ENCODE assay signal across 24 cellular contexts in genomic region chr15:66142341-66142740, GRCh38.
"Had no signal": no experiment of that assay in that cellular context is flagged by ENCODE, and none has a peak within 500 bp of the region (broad histone marks: within the 10 kb centered on the region; RNA-seq: fewer than 3 reads in every experiment).

No MANE protein-coding gene starts in this region.

- H3K27me3 ChIP-seq: esophagus squamous epithelium, ovary, tibial nerve had no signal

- ATAC-seq: activated T-cell treated with anti-CD3 and anti-CD28 coated beads, Interleukin-2, amount 50 U/mL, for 4 hours; gastroesophageal sphincter; heart left ventricle; left cardiac atrium; mucosa of descending colon; psoas muscle; right cardiac atrium; stimulated activated naive CD8-positive, alpha-beta T cell treated with anti-CD3 and anti-CD28 coated beads, Interleukin-15, amount 100 ng/mL, for 72 hours had no signal

- H3K27ac ChIP-seq: coronary artery, esophagus squamous epithelium, gastroesophageal sphincter, heart left ventricle, ovary, psoas muscle, suprapubic skin, tibial nerve had no signal

- H3K36me3 ChIP-seq: esophagus squamous epithelium, gastroesophageal sphincter, heart left ventricle, ovary, suprapubic skin, tibial nerve had no signal

- H3K4me1 ChIP-seq: esophagus squamous epithelium, psoas muscle, suprapubic skin had no signal

- DNase-seq: activated CD4-positive, alpha-beta T cell treated with anti-CD3 and anti-CD28 coated beads for 4 hours; activated CD4-positive, alpha-beta T cell treated with anti-CD3 and anti-CD28 coated beads, Interleukin-2, amount 50 U/mL, for 48 hours; activated CD4-positive, CD25-positive, alpha-beta regulatory T cell; activated CD8-positive, alpha-beta memory T cell treated with anti-CD3 and anti-CD28 coated beads, Interleukin-2, amount 50 U/mL, for 48 hours; activated naive CD4-positive, alpha-beta T cell treated with anti-CD3 and anti-CD28 coated beads, Interleukin-2, amount 10 ng/mL, durations not matched to agents 7 days and 5 days; activated T-cell treated with anti-CD3 and anti-CD28 coated beads, Interleukin-2, amount 50 U/mL, for 4 hours; cerebellar nuclear complex; endodermal cell; esophagus squamous epithelium; heart left ventricle; islet precursor cell; left cardiac atrium; mucosa of descending colon; naive B cell; ovary; psoas muscle; right cardiac atrium; stimulated activated CD4-positive, alpha-beta T cell treated with anti-CD3 and anti-CD28 coated beads, Interleukin-12 subunit alpha, Interleukin-12 subunit beta, amount 100 ng/mL, for 4 hours; stimulated activated naive CD8-positive, alpha-beta T cell treated with anti-CD3 and anti-CD28 coated beads, Interleukin-15, amount 100 ng/mL, for 72 hours; T1000 had no signal

- H3K4me3 ChIP-seq: coronary artery, esophagus squamous epithelium, gastroesophageal sphincter, heart left ventricle, mucosa of descending colon, ovary, psoas muscle, suprapubic skin, tibial nerve had no signal

- H3K9me3 ChIP-seq: esophagus squamous epithelium, gastroesophageal sphincter, heart left ventricle, mucosa of descending colon, ovary, psoas muscle, suprapubic skin, tibial nerve had no signal
